In the genomic region with DNA sequence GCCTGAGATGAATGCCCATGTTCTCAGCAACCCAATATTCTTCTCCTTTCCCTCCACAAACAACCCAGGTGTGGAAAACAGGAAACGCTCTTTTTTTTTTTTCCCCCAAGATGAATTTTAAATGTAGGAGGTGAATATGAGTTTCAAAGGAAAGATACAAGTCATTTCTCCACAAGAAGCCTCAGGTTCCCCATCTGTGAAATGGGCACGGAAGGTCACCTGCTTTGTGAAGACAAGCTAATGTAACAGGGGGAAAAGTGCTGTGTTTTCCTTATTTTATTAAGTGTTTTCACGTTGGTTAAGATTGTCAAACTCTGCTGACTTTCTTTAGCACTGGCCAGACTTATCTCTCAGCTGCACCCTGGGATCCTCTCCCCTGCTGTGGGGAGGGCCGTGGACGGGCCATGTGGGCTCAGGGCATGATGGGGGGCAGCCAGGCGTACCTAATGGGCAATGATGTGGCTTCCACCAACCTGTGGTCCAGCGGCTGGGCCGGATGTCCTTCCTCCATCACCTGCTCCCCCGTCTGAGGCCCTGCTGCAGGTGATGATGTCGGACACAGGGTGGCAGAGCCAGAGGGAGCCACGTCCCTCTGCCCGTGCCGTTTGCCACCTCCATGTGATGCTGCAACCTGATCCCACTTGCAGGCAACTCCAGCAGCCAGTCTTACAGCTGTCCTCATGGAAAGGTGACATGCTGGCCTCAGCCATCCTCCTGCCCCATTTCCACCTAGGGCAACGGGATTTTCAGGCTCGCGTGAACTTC, we compare ENCODE assay signal across 17 cellular contexts.
"Had no signal": no experiment of that assay in that cellular context is flagged by ENCODE, and none has a peak within 500 bp of the region (broad histone marks: within the 10 kb centered on the region; RNA-seq: fewer than 3 reads in every experiment).

No MANE protein-coding gene starts in this region.

- FAIRE-seq: TTC549, urothelium cell line had no signal

- H3K27ac Mint-ChIP-seq: activated CD4-positive, alpha-beta memory T cell treated with anti-CD3 and anti-CD28 coated beads for 36 hours; activated CD4-positive, alpha-beta T cell treated with anti-CD3 and anti-CD28 coated beads for 36 hours; activated naive CD8-positive, alpha-beta T cell treated with anti-CD3 and anti-CD28 coated beads for 36 hours; activated T-helper 1 cell treated with anti-CD3 and anti-CD28 coated beads, Interleukin-12 subunit alpha, Interleukin-12 subunit beta, Interleukin-2, Interleukin-4 antibody, amounts not matched to agents 30 ng/mL and 10 ng/mL and 1 ng/mL, durations not matched to agents 14 hours and 24 hours and 36 hours; effector memory CD8-positive, alpha-beta T cell; T-helper 2 cell treated with Interferon-gamma antibody and Interleukin-4, amounts not matched to agents 5 μg/mL and 100 μg/mL, for 36 hours had no signal

- H3K4me1 Mint-ChIP-seq: activated CD4-positive, alpha-beta T cell treated with anti-CD3 and anti-CD28 coated beads for 36 hours; activated naive CD8-positive, alpha-beta T cell treated with anti-CD3 and anti-CD28 coated beads for 36 hours; naive thymus-derived CD8-positive, alpha-beta T cell had no signal

- H3K36me3 Mint-ChIP-seq: activated CD4-positive, alpha-beta memory T cell treated with anti-CD3 and anti-CD28 coated beads for 36 hours; activated naive CD8-positive, alpha-beta T cell treated with anti-CD3 and anti-CD28 coated beads for 36 hours; naive thymus-derived CD8-positive, alpha-beta T cell had no signal

- DNase-seq: activated CD4-positive, alpha-beta memory T cell treated with anti-CD3 and anti-CD28 coated beads for 36 hours; activated CD4-positive, alpha-beta T cell treated with anti-CD3 and anti-CD28 coated beads for 36 hours; activated naive CD8-positive, alpha-beta T cell treated with anti-CD3 and anti-CD28 coated beads for 36 hours; activated T-cell treated with anti-CD3 and anti-CD28 coated beads for 4 hours; amniotic stem cell; effector memory CD8-positive, alpha-beta T cell; lower lobe of right lung; naive thymus-derived CD8-positive, alpha-beta T cell; posterior cingulate gyrus; stimulated activated CD4-positive, alpha-beta T cell treated with anti-CD3 and anti-CD28 coated beads, Interleukin-12 subunit alpha, Interleukin-12 subunit beta, amount 100 ng/mL, for 4 hours; stimulated activated CD4-positive, alpha-beta T cell treated with anti-CD3 and anti-CD28 coated beads, Interleukin-1b, Interleukin-23, amount 100 ng/mL, for 48 hours; stimulated activated CD8-positive, alpha-beta memory T cell treated with anti-CD3 and anti-CD28 coated beads, Interleukin-4, amount 100 ng/mL, for 48 hours; stimulated activated naive CD4-positive, alpha-beta T cell had no signal

- H3K4me3 Mint-ChIP-seq: activated CD4-positive, alpha-beta memory T cell treated with anti-CD3 and anti-CD28 coated beads for 36 hours; activated CD4-positive, alpha-beta T cell treated with anti-CD3 and anti-CD28 coated beads for 36 hours; activated naive CD8-positive, alpha-beta T cell treated with anti-CD3 and anti-CD28 coated beads for 36 hours; activated T-helper 1 cell treated with anti-CD3 and anti-CD28 coated beads, Interleukin-12 subunit alpha, Interleukin-12 subunit beta, Interleukin-2, Interleukin-4 antibody, amounts not matched to agents 30 ng/mL and 10 ng/mL and 1 ng/mL, durations not matched to agents 14 hours and 24 hours and 36 hours; effector memory CD8-positive, alpha-beta T cell; naive thymus-derived CD8-positive, alpha-beta T cell; T-helper 2 cell treated with Interferon-gamma antibody and Interleukin-4, amounts not matched to agents 5 μg/mL and 100 μg/mL, for 36 hours had no signal

- ATAC-seq: activated CD4-positive, alpha-beta T cell treated with anti-CD3 and anti-CD28 coated beads for 36 hours; effector memory CD8-positive, alpha-beta T cell; lower lobe of right lung; naive thymus-derived CD8-positive, alpha-beta T cell had no signal

- H3K9me3 Mint-ChIP-seq: activated CD4-positive, alpha-beta memory T cell treated with anti-CD3 and anti-CD28 coated beads for 36 hours; activated naive CD8-positive, alpha-beta T cell treated with anti-CD3 and anti-CD28 coated beads for 36 hours; activated T-helper 1 cell treated with anti-CD3 and anti-CD28 coated beads, Interleukin-12 subunit alpha, Interleukin-12 subunit beta, Interleukin-2, Interleukin-4 antibody, amounts not matched to agents 30 ng/mL and 10 ng/mL and 1 ng/mL, durations not matched to agents 14 hours and 24 hours and 36 hours; effector memory CD8-positive, alpha-beta T cell; naive thymus-derived CD8-positive, alpha-beta T cell; T-helper 2 cell treated with Interferon-gamma antibody and Interleukin-4, amounts not matched to agents 5 μg/mL and 100 μg/mL, for 36 hours had no signal
